In genomic region chr5:13831236-13831810, GRCh38 we compare ENCODE assay signal across 12 cellular contexts.
DNase-seq lines count a peak whose midpoint lies in the region; ATAC-seq and TF ChIP-seq lines count a peak whose summit lies in the region.
"Had no signal": no experiment of that assay in that cellular context is flagged by ENCODE, and none has a peak within 500 bp of the region (broad histone marks: within the 10 kb centered on the region; RNA-seq: fewer than 3 reads in every experiment).

No MANE protein-coding gene starts in this region.

- H3K27ac ChIP-seq in C4-2B: no peak overlapping the region
- H3K27ac ChIP-seq in VCaP: no peak overlapping the region
- H3K27ac ChIP-seq: suprapubic skin had no signal

- no peak for TF ChIP-seq POLR2A in erythroblast (IDR thresholded peaks at IDR 0.05; ENCODE audit: low read length)

- TF ChIP-seq CTCF in C4-2B (conservative IDR thresholded peaks at IDR 0.05): peak; percentile 48
- TF ChIP-seq CTCF in VCaP (conservative IDR thresholded peaks at IDR 0.05): peak; percentile 54
- peak; percentile 13 for TF ChIP-seq CTCF in kidney epithelial cell (IDR thresholded peaks at IDR 0.05; ENCODE audit: insufficient read depth, low read length, poor library complexity, severe bottlenecking)

- DNase-seq in HT-29 (ENCODE audit: low spot score): peak; percentile 25
- DNase-seq in kidney epithelial cell (ENCODE audit: low read depth): peak; percentile 9
- DNase-seq in NCI-H446 treated with DMSO at 0.1 percent for 48 hours (lab: John Stamatoyannopoulos, UW): no peak
- no peak for DNase-seq in erythroblast (lab: John Stamatoyannopoulos, UW)
- DNase-seq: CD4-positive, CD25-positive, alpha-beta regulatory T cell; foreskin melanocyte; naive B cell had no signal

- H3K4me3 ChIP-seq in kidney epithelial cell (ENCODE audit: low read depth, low read length): no peak overlapping the region
- H3K4me3 ChIP-seq: suprapubic skin had no signal

- H3K27me3 ChIP-seq in kidney epithelial cell (ENCODE audit: control insufficient read depth, insufficient read depth, low read length): no peaks in the 10 kb centered on the region
- H3K27me3 ChIP-seq: suprapubic skin had no signal

- ATAC-seq in HG03196 (IDR thresholded peaks at IDR 0.05; ENCODE audit: unreplicated experiment): no peak
- ATAC-seq in GM21576 (IDR thresholded peaks at IDR 0.05; ENCODE audit: unreplicated experiment): no peak

- H3K36me3 ChIP-seq in kidney epithelial cell (ENCODE audit: control insufficient read depth, insufficient read depth, low read length): no peaks in the 10 kb centered on the region
- H3K36me3 ChIP-seq: suprapubic skin had no signal

Comparison
In these comparisons a context has a peak if more than half of its experiments do, and no peak if none do; other contexts are left out.
1. DNase-seq: peak in HT-29 (single experiment) and kidney epithelial cell (single experiment); none in NCI-H446 treated with DMSO at 0.1 percent for 48 hours (single experiment) and erythroblast (0 of 2).
2. Peak in every context shown above with its lines, with median percentiles within 50 percentile points of each other: CTCF ChIP-seq.